Comparison of ENCODE assay signal across 11 cellular contexts in the genomic region with DNA sequence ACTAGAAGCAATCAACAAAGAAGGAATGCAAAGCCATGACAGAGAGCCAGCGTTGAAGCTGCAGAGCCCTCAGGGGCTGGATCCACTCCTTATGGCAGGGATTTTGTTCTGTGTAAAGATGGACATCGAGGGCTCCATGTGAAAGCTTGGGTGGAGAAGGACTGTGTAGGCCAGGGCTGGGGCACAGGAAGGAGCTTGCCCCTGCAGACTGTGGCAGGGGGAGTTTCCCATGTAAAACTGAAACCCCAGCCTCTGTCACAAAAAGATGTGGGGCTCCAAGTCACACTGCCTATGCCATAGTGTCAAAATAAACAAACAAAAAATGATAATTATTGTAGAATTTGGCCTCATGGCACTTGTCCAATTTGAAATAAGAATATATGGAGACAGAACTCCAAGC.
DNase-seq lines count a peak whose midpoint lies in the region; ATAC-seq and TF ChIP-seq lines count a peak whose summit lies in the region.
"Had no signal": no experiment of that assay in that cellular context is flagged by ENCODE, and none has a peak within 500 bp of the region (broad histone marks: within the 10 kb centered on the region; RNA-seq: fewer than 3 reads in every experiment).

No MANE protein-coding gene starts in this region.

- no peak for DNase-seq in activated T-helper 1 cell treated with anti-CD3 and anti-CD28 coated beads, Interleukin-12 subunit alpha, Interleukin-12 subunit beta, Interleukin-2, Interleukin-4 antibody, amounts not matched to agents 30 ng/mL and 10 ng/mL and 1 ng/mL, durations not matched to agents 14 hours and 24 hours and 36 hours (ENCODE audit: low spot score)
- no peak for DNase-seq in progenitor cell of endocrine pancreas (ENCODE audit: low spot score, unreplicated experiment)
- no peak for DNase-seq in stimulated activated CD4-positive, alpha-beta T cell treated with anti-CD3 and anti-CD28 coated beads, Interleukin-4, amount 100 ng/mL, for 1 hour
- no peak for DNase-seq in NCI-H1417 treated with DMSO at 0.1 percent for 48 hours (lab: John Stamatoyannopoulos, UW)
- DNase-seq in cerebellum (ENCODE audit: low spot score): no peak
- DNase-seq: CD8-positive, alpha-beta memory T cell; erythroblast; NCI-H1417 had no signal

- peak overlapping the region; percentile 21 for H3K4me3 Mint-ChIP-seq in activated T-helper 1 cell treated with anti-CD3 and anti-CD28 coated beads, Interleukin-12 subunit alpha, Interleukin-12 subunit beta, Interleukin-2, Interleukin-4 antibody, amounts not matched to agents 30 ng/mL and 10 ng/mL and 1 ng/mL, durations not matched to agents 14 hours and 24 hours and 36 hours
- no peak overlapping the region for H3K4me3 Mint-ChIP-seq in progenitor cell of endocrine pancreas (ENCODE audit: low read depth)
- H3K4me3 Mint-ChIP-seq: CD8-positive, alpha-beta memory T cell had no signal

- ATAC-seq in GM18867 (IDR thresholded peaks at IDR 0.05; ENCODE audit: unreplicated experiment) (peak; percentile 74), GM21447 (IDR thresholded peaks at IDR 0.05; ENCODE audit: unreplicated experiment) (peak; percentile 89), HG03103 (IDR thresholded peaks at IDR 0.05; ENCODE audit: low read depth, unreplicated experiment) (peak; percentile 56)

- intact Hi-C loops in activated T-helper 1 cell treated with anti-CD3 and anti-CD28 coated beads, Interleukin-12 subunit alpha, Interleukin-12 subunit beta, Interleukin-2, Interleukin-4 antibody, amounts not matched to agents 30 ng/mL and 10 ng/mL and 1 ng/mL, durations not matched to agents 14 hours and 24 hours and 36 hours (cut with micrococcal nuclease): loop anchor here (5.0 kb wide), 2 partner anchors 190 to 405 kb away; no protein-coding TSS in a partner anchor

- H3K9me3 Mint-ChIP-seq in activated T-helper 1 cell treated with anti-CD3 and anti-CD28 coated beads, Interleukin-12 subunit alpha, Interleukin-12 subunit beta, Interleukin-2, Interleukin-4 antibody, amounts not matched to agents 30 ng/mL and 10 ng/mL and 1 ng/mL, durations not matched to agents 14 hours and 24 hours and 36 hours: peaks cover 11% of the 10 kb centered on the region
- H3K9me3 Mint-ChIP-seq in progenitor cell of endocrine pancreas (ENCODE audit: low read depth): peaks cover 6% of the 10 kb centered on the region

- no peak for TF ChIP-seq CTCF in progenitor cell of endocrine pancreas (IDR thresholded peaks at IDR 0.05; ENCODE audit: unreplicated experiment)

- peak overlapping the region; percentile 14 for H3K27ac Mint-ChIP-seq in activated T-helper 1 cell treated with anti-CD3 and anti-CD28 coated beads, Interleukin-12 subunit alpha, Interleukin-12 subunit beta, Interleukin-2, Interleukin-4 antibody, amounts not matched to agents 30 ng/mL and 10 ng/mL and 1 ng/mL, durations not matched to agents 14 hours and 24 hours and 36 hours
- H3K27ac Mint-ChIP-seq in progenitor cell of endocrine pancreas: no peak overlapping the region
- H3K27ac Mint-ChIP-seq: CD8-positive, alpha-beta memory T cell had no signal

- peaks cover 26% of the 10 kb centered on the region for H3K4me1 Mint-ChIP-seq in activated T-helper 1 cell treated with anti-CD3 and anti-CD28 coated beads, Interleukin-12 subunit alpha, Interleukin-12 subunit beta, Interleukin-2, Interleukin-4 antibody, amounts not matched to agents 30 ng/mL and 10 ng/mL and 1 ng/mL, durations not matched to agents 14 hours and 24 hours and 36 hours (ENCODE audit: low read depth)
- H3K4me1 Mint-ChIP-seq in progenitor cell of endocrine pancreas (ENCODE audit: low read depth): peaks cover 2% of the 10 kb centered on the region
- H3K4me1 Mint-ChIP-seq: CD8-positive, alpha-beta memory T cell had no signal

- H3K36me3 Mint-ChIP-seq in activated T-helper 1 cell treated with anti-CD3 and anti-CD28 coated beads, Interleukin-12 subunit alpha, Interleukin-12 subunit beta, Interleukin-2, Interleukin-4 antibody, amounts not matched to agents 30 ng/mL and 10 ng/mL and 1 ng/mL, durations not matched to agents 14 hours and 24 hours and 36 hours (ENCODE audit: low read depth): no peaks in the 10 kb centered on the region
- no peaks in the 10 kb centered on the region for H3K36me3 Mint-ChIP-seq in progenitor cell of endocrine pancreas (ENCODE audit: insufficient read depth)
- H3K36me3 Mint-ChIP-seq: CD8-positive, alpha-beta memory T cell had no signal

- peaks cover 19% of the 10 kb centered on the region for H3K27me3 Mint-ChIP-seq in activated T-helper 1 cell treated with anti-CD3 and anti-CD28 coated beads, Interleukin-12 subunit alpha, Interleukin-12 subunit beta, Interleukin-2, Interleukin-4 antibody, amounts not matched to agents 30 ng/mL and 10 ng/mL and 1 ng/mL, durations not matched to agents 14 hours and 24 hours and 36 hours (ENCODE audit: insufficient read depth)
- H3K27me3 Mint-ChIP-seq in progenitor cell of endocrine pancreas: peaks cover 4% of the 10 kb centered on the region
